ENCODE assay signal across 6 cellular contexts in the genomic region with DNA sequence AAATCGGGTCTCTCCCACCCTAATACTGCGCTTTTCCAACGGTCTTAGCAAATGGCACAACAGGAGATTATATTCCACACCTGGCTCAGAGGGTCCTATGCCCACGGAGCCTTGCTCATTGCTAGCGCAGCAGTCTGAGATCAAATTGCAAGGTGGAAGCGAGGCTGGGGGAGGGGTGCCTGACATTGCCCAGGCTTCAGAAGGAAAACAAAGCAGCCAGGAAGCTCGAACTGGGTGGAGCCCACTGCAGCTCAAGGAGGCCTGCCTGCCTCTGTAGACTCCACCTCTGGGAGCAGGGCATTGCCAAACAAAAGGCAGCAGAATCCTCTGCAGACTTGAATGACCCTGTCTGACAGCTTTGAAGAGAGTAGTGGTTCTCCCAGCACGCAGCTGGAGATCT.
DNase-seq lines count a peak whose midpoint lies in the region; ATAC-seq and TF ChIP-seq lines count a peak whose summit lies in the region.
"Not testable (repeated sequence)": the region's sequence is repeated elsewhere in the genome, so short reads cannot be mapped to it uniquely, and the experiment has no call there.

No MANE protein-coding gene starts in this region.

- WGBS in H9 (ENCODE audit: extremely low coverage, insufficient read length, low lambda C conversion rate) = no CpG with 5 or more reads among the region's 8 CpGs
- 85 to 91% (median 87%) methylated on average over 6 to 8 of the region's 8 CpGs for WGBS in spleen, 5 donors

- H3K36me3 Mint-ChIP-seq in H9 (ENCODE audit: insufficient read depth in 1 of 3, low read depth in 3 of 3) (peaks cover 9 to 22% (median 13%) of the 10 kb centered on the region in 3 experiments; a peak in 6 of 7 replicates), WTC11 (peaks cover 16% of the 10 kb centered on the region)

- not testable (repeated sequence) for H3K79me2 ChIP-seq in H9 (ENCODE audit: insufficient read depth, low read length)

- H2BK15ac ChIP-seq in H9 (ENCODE audit: low read depth, low read length) = not testable (repeated sequence)

- POLR2A ChIA-PET in WTC11 (lab: Charles Lee) = not testable (repeated sequence)

- not testable (repeated sequence) for H3K4ac ChIP-seq in H9 (ENCODE audit: low read depth, low read length)

- not testable (repeated sequence) for H3T11ph ChIP-seq in H9 (ENCODE audit: low read length)

- not testable (repeated sequence) for TF ChIP-seq POLR2A in spleen (IDR thresholded peaks at IDR 0.05)

- not testable (repeated sequence) for H3K4me1 ChIP-seq in H9 (ENCODE audit: insufficient read depth, low read length); spleen

- not testable (repeated sequence) for H2BK5ac ChIP-seq in H9 (ENCODE audit: insufficient read length, low read length)

- not testable (repeated sequence) for H3K23ac ChIP-seq in H9 (ENCODE audit: insufficient read length, low read depth, low read length)

- not testable (repeated sequence) for H2BK120ac ChIP-seq in H9 (ENCODE audit: low read depth, low read length, poor library complexity, severe bottlenecking)

- not testable (repeated sequence) for H3K23me2 ChIP-seq in H9 (ENCODE audit: insufficient read length, low read depth, low read length, poor library complexity, severe bottlenecking)

- not testable (repeated sequence) for H3K27ac Mint-ChIP-seq in H9, WTC11

- not testable (repeated sequence) for H3K9ac ChIP-seq in H9 (ENCODE audit: extremely low read depth, insufficient read length, low read length)

- not testable (repeated sequence) for H3K4me3 ChIP-seq in spleen

- H3K18ac ChIP-seq in H9 (ENCODE audit: insufficient read length, low read depth, low read length) = not testable (repeated sequence)

- CTCF ChIA-PET in WTC11 (lab: Charles Lee) = interaction anchor here (0.5 kb wide), 1 partner anchor 81 kb away, joined by 3 read pairs; no protein-coding TSS in a partner anchor

- H3K36me3 ChIP-seq in spleen = not testable (repeated sequence)

- H3K9me3 Mint-ChIP-seq in H9 (peaks cover 28 to 29% of the 10 kb centered on the region in 2 experiments), WTC11 (peaks cover 29% of the 10 kb centered on the region)

- peak; percentile 52 for DNase-seq in H9
- DNase-seq in NCI-H2029 treated with DMSO at 0.1 percent for 48 hours (lab: John Stamatoyannopoulos, UW) = peak; percentile 2
- DNase-seq in NCI-H2171 (lab: John Stamatoyannopoulos, UW) = peak; percentile 37
- peak; percentile 41 to 68 for DNase-seq in SHP77 (lab: John Stamatoyannopoulos, UW)
- peak; percentile 25 for DNase-seq in WTC11 (ENCODE audit: low spot score)
- DNase-seq in spleen = peak; percentile 36

- H4K8ac ChIP-seq in H9 (replicated peaks; ENCODE audit: insufficient read length, low read depth, low read length) = not testable (repeated sequence)

- not testable (repeated sequence) for H2AFZ ChIP-seq in H9 (ENCODE audit: low read length)

- H3K27me3 ChIP-seq in H9 (ENCODE audit: insufficient read depth, low read length); spleen (replicated peaks in 1 of 7): not testable (repeated sequence)

- intact Hi-C loops in spleen (cut with DNase I; ENCODE audit: low total_unique reads) = not testable (repeated sequence)

- ATAC-seq in WTC11 = not testable (repeated sequence)

- not testable (repeated sequence) for H2BK12ac ChIP-seq in H9 (ENCODE audit: insufficient read length, low read depth, low read length)

- H3K56ac ChIP-seq in H9 (ENCODE audit: insufficient read length, low read depth, low read length) = not testable (repeated sequence)

- peaks cover 21% of the 10 kb centered on the region for H3K27me3 Mint-ChIP-seq in H9 (ENCODE audit: low read depth)
- not testable (repeated sequence) for H3K27me3 Mint-ChIP-seq in WTC11 (ENCODE audit: low read depth)

- not testable (repeated sequence) for H3K27ac ChIP-seq in H9 (ENCODE audit: insufficient read length, low read depth, low read length); spleen

- not testable (repeated sequence) for H3K9me3 ChIP-seq in H9 (ENCODE audit: control insufficient read depth, low read depth, low read length); spleen

- H4K5ac ChIP-seq in H9 (ENCODE audit: insufficient read length, low read depth, low read length) = not testable (repeated sequence)

- not testable (repeated sequence) for H2BK20ac ChIP-seq in H9 (ENCODE audit: low read depth, low read length, poor library complexity, severe bottlenecking)

- not testable (repeated sequence) for H3K4me2 ChIP-seq in H9 (ENCODE audit: insufficient read depth, insufficient read length, low read length)

- H3K79me1 ChIP-seq in H9 (ENCODE audit: insufficient read depth, low read depth, low read length, poor library complexity, severe bottlenecking) = not testable (repeated sequence)

- not testable (repeated sequence) for H2AK5ac ChIP-seq in H9 (ENCODE audit: insufficient read length, low read length)

- not testable (repeated sequence) for H4K20me1 ChIP-seq in H9 (ENCODE audit: control insufficient read depth, insufficient read depth, insufficient read length)

- H3K4me1 Mint-ChIP-seq in H9 (peaks cover 20 to 27% of the 10 kb centered on the region in 2 experiments), WTC11 (peaks cover 33% of the 10 kb centered on the region)

- not testable (repeated sequence) for H3K4me3 Mint-ChIP-seq in H9, WTC11

- H4K91ac ChIP-seq in H9 (ENCODE audit: insufficient read length, low read depth, low read length) = not testable (repeated sequence)

- not testable (repeated sequence) for TF ChIP-seq CTCF in H9 (conservative IDR thresholded peaks at IDR 0.05); WTC11 (IDR thresholded peaks at IDR 0.05); spleen (IDR thresholded peaks at IDR 0.05 in 8 of 11, conservative IDR thresholded peaks at IDR 0.05 in 3 of 11)

- H3K14ac ChIP-seq in H9 (ENCODE audit: insufficient read depth, low read length) = not testable (repeated sequence)

Comparison
In these comparisons a context has a peak if more than half of its experiments do, and no peak if none do; other contexts are left out.
1. DNase-seq: peak in every context shown above with its lines; median percentile 54 in SHP77; 52 in H9; 37 in NCI-H2171; 36 in spleen; 25 in WTC11; 2 in NCI-H2029 treated with DMSO at 0.1 percent for 48 hours.